Comparison of ENCODE assay signal across 8 cellular contexts in the genomic region with DNA sequence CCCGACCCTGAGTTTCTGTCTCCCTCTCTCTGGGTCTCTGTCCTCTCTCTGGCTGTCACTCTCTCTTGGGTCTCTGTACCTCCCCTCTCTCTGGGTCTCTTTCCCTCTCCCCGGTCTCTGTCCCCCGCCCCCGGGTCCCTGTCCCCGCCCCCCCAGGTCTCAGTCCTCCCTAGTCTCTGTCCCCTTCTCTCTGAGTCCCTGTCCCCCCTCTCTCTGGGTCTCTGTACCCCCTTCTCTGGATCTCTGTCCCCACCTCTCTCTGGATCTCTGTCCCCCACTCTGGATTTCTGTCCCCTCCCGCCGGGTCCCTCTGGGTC. TPM values are rescaled to one million over a fixed set of nuclear protein-coding genes. Genes with fewer than 3 reads are reported as not detected.
DNase-seq lines count a peak whose midpoint lies in the region; ATAC-seq, FAIRE-seq and TF ChIP-seq lines count a peak whose summit lies in the region.
"Had no signal": no experiment of that assay in that cellular context is flagged by ENCODE, and none has a peak within 500 bp of the region (broad histone marks: within the 10 kb centered on the region; RNA-seq: fewer than 3 reads in every experiment).

No MANE protein-coding gene starts in this region.

- H3K4me2 ChIP-seq in HepG2 (ENCODE audit: low read depth, low read length): peak overlapping the region; percentile 97

- WGBS in HepG2 (ENCODE audit: low lambda C conversion rate): 2% methylated on average over 7 of the region's 7 CpGs

- peak overlapping the region; percentile 100; the same call in 1 of the 2 replicates for H3K4me3 Mint-ChIP-seq in HFFc6
- H3K4me3 Mint-ChIP-seq in activated CD8-positive, alpha-beta T cell treated with anti-CD3 and anti-CD28 coated beads, Interleukin-2, amount 10 ng/mL, durations not matched to agents 7 days and 5 days: peak overlapping the region; percentile 96

- DNase-seq in HFFc6 (no peak), HepG2 (ENCODE audit: low spot score) (peak; percentile 47), NCI-H2227 treated with DMSO at 0.1 percent for 48 hours (lab: John Stamatoyannopoulos, UW) (no peak), LoVo (ENCODE audit: low spot score) (no peak)
- DNase-seq in activated CD8-positive, alpha-beta T cell treated with anti-CD3 and anti-CD28 coated beads, Interleukin-2, amount 10 ng/mL, durations not matched to agents 7 days and 5 days: no peak
- DNase-seq: NCI-H1694 had no signal

- H3K36me3 Mint-ChIP-seq in HFFc6 (ENCODE audit: low read depth): peaks cover 43% of the 10 kb centered on the region
- H3K36me3 Mint-ChIP-seq in activated CD8-positive, alpha-beta T cell treated with anti-CD3 and anti-CD28 coated beads, Interleukin-2, amount 10 ng/mL, durations not matched to agents 7 days and 5 days (ENCODE audit: low read depth): peaks cover 64% of the 10 kb centered on the region

- no peak for FAIRE-seq in HepG2 (lab: Jason Lieb, UNC)

- peaks cover 58% of the 10 kb centered on the region for H3K4me1 Mint-ChIP-seq in HFFc6 (ENCODE audit: low read depth)
- H3K4me1 Mint-ChIP-seq in activated CD8-positive, alpha-beta T cell treated with anti-CD3 and anti-CD28 coated beads, Interleukin-2, amount 10 ng/mL, durations not matched to agents 7 days and 5 days (ENCODE audit: low read depth): peaks cover 85% of the 10 kb centered on the region

- BruUV-seq in HepG2 (replicated peaks; lab: Mats Ljungman, UMichigan): no TSS peak

- peaks cover 3 to 13% of the 10 kb centered on the region in 2 experiments for H3K36me3 ChIP-seq in HepG2 (replicated peaks in 1 of 2; ENCODE audit: control insufficient read depth in 1 of 2, insufficient read depth in 2 of 2, low read length in 2 of 2)
- H3K36me3 ChIP-seq in stomach smooth muscle (ENCODE audit: control insufficient read depth in 2 of 2, insufficient read depth in 2 of 2, low read length in 2 of 2): peaks cover 6 to 8% of the 10 kb centered on the region in 2 donors

- intact Hi-C loops in HepG2 (cut with micrococcal nuclease; ENCODE audit: unreplicated experiment): loop anchor here (2.0 to 10.0 kb wide), 3 partner anchors 62 to 178 kb away; a partner anchor contains a TSS

- H3K4me3 ChIP-seq in HepG2 (replicated peaks in 1 of 3; ENCODE audit: insufficient read depth in 1 of 3, low read depth in 2 of 3, low read length in 3 of 3): peak overlapping the region; percentile 63 to 80 (median 80); a peak in 5 of 6 replicates
- no peak overlapping the region for H3K4me3 ChIP-seq in stomach smooth muscle (ENCODE audit: low read length in 2 of 2)

- CTCF ChIA-PET in activated CD8-positive, alpha-beta T cell treated with anti-CD3 and anti-CD28 coated beads, Interleukin-2, amount 10 ng/mL, durations not matched to agents 7 days and 5 days (lab: Charles Lee): interaction anchor here (1.0 to 1.7 kb wide), 2 partner anchors 8 to 31 kb away, joined by 6 to 13 read pairs; a partner anchor contains a TSS
- CTCF ChIA-PET in HepG2 (lab: Yijun Ruan, JAX; ENCODE audit: low intra/inter-chr PET ratio, low total read pairs): no interaction called here

- H3K9me3 ChIP-seq in HepG2 (ENCODE audit: low read length) (no peaks in the 10 kb centered on the region), stomach smooth muscle (ENCODE audit: control insufficient read depth in 2 of 2, low read length in 2 of 2) (no peaks in the 10 kb centered on the region)

- TF ChIP-seq EP300 in HepG2 (IDR thresholded peaks at IDR 0.05; ENCODE audit: low read depth in 2 of 2, low read length in 2 of 2) (no peak), HepG2 (CRISPR knock-in tag; IDR thresholded peaks at IDR 0.05; ENCODE audit: borderline replicate concordance) (no peak)

- H3K4me1 ChIP-seq in HepG2 (ENCODE audit: insufficient read depth, low read length): peaks cover 67% of the 10 kb centered on the region
- peaks cover 35% of the 10 kb centered on the region for H3K4me1 ChIP-seq in stomach smooth muscle (ENCODE audit: control insufficient read depth, insufficient read depth, low read length)

- no peak overlapping the region for H2AFZ ChIP-seq in HepG2 (ENCODE audit: low read length)

- H3K27me3 ChIP-seq in HepG2 (ENCODE audit: control insufficient read depth in 1 of 2, insufficient read depth in 2 of 2, low read length in 2 of 2): no peaks in the 10 kb centered on the region; a peak in 1 of 5 replicates
- no peaks in the 10 kb centered on the region for H3K27me3 ChIP-seq in stomach smooth muscle (ENCODE audit: control insufficient read depth in 1 of 2, insufficient read depth in 2 of 2, low read length in 2 of 2)

- in situ Hi-C loops in HepG2 (cut with HindIII; ENCODE audit: extremely low pct_ligation_motif_present, low pct_unique_long_range_greater_than_20kb): loop anchor here (5.0 kb wide), 1 partner anchor 91 kb away; a partner anchor contains a TSS

- no peak for TF ChIP-seq POLR2A in HepG2 (IDR thresholded peaks at IDR 0.05; ENCODE audit: insufficient read depth in 1 of 2, low read depth in 2 of 2, low read length in 2 of 2)

- H3K9ac ChIP-seq in HepG2 (ENCODE audit: insufficient read depth, low read depth, low read length) (peak overlapping the region; percentile 98), stomach smooth muscle (ENCODE audit: low read length in 2 of 2) (peak overlapping the region in 1 of 2 donors; percentile 66)

- peak overlapping the region; percentile 99 for H3K27ac Mint-ChIP-seq in HFFc6
- peak overlapping the region; percentile 96 for H3K27ac Mint-ChIP-seq in activated CD8-positive, alpha-beta T cell treated with anti-CD3 and anti-CD28 coated beads, Interleukin-2, amount 10 ng/mL, durations not matched to agents 7 days and 5 days

- peaks cover 24% of the 10 kb centered on the region for H4K20me1 ChIP-seq in HepG2 (ENCODE audit: insufficient read depth, low read length)

- TF ChIP-seq RAD21 in HepG2 (CRISPR knock-in tag; IDR thresholded peaks at IDR 0.05): no peak

- peaks cover 14% of the 10 kb centered on the region for H3K9me3 Mint-ChIP-seq in HFFc6
- no peaks in the 10 kb centered on the region for H3K9me3 Mint-ChIP-seq in activated CD8-positive, alpha-beta T cell treated with anti-CD3 and anti-CD28 coated beads, Interleukin-2, amount 10 ng/mL, durations not matched to agents 7 days and 5 days (ENCODE audit: insufficient read depth)

- ATAC-seq in activated CD8-positive, alpha-beta T cell treated with anti-CD3 and anti-CD28 coated beads, Interleukin-2, amount 10 ng/mL, durations not matched to agents 7 days and 5 days: no peak
- ATAC-seq in HepG2: peak; percentile 0; the same call in 1 of the 3 replicates
- ATAC-seq in HG02763 (IDR thresholded peaks at IDR 0.05; ENCODE audit: unreplicated experiment): no peak

- POLR2A ChIA-PET in activated CD8-positive, alpha-beta T cell treated with anti-CD3 and anti-CD28 coated beads, Interleukin-2, amount 10 ng/mL, durations not matched to agents 7 days and 5 days (lab: Charles Lee): interaction anchor here (0.7 to 1.6 kb wide), 6 partner anchors 8 to 175 kb away, joined by 3 to 14 read pairs (median 5); a partner anchor contains a TSS
- POLR2A ChIA-PET in HepG2 (lab: Yijun Ruan, JAX): interaction anchor here (0.6 to 2.8 kb wide), 16 partner anchors 8 to 576 kb away, joined by 3 to 35 read pairs (median 12); a partner anchor contains a TSS

- peaks cover 47% of the 10 kb centered on the region for H3K27me3 Mint-ChIP-seq in HFFc6 (ENCODE audit: insufficient read depth)
- H3K27me3 Mint-ChIP-seq in activated CD8-positive, alpha-beta T cell treated with anti-CD3 and anti-CD28 coated beads, Interleukin-2, amount 10 ng/mL, durations not matched to agents 7 days and 5 days (ENCODE audit: low read depth): no peaks in the 10 kb centered on the region

- TF ChIP-seq CTCF in HFFc6 (IDR thresholded peaks at IDR 0.05): no peak
- TF ChIP-seq CTCF in HepG2 (CRISPR knock-in tag; IDR thresholded peaks at IDR 0.05): no peak

- peaks cover 25% of the 10 kb centered on the region for H3K79me2 ChIP-seq in HepG2 (ENCODE audit: insufficient read depth, low read length)

- H3K27ac ChIP-seq in HepG2 (ENCODE audit: extremely low read length, insufficient read depth, low read length) (peak overlapping the region; percentile 100), stomach smooth muscle (ENCODE audit: low read length) (peak overlapping the region; percentile 55)

RNA-seq across cellular contexts. Expression of a gene that starts 2.3 kb away (rescaled TPM):
- 1,000 to 10,000 TPM; 2,438 to 4,450 (median 3,824) TPM for total RNA-seq in HFFc6 (2021; fragmentation: NEBNext Ultra II Directional; extraction: Animal tissue kit (Norgen Biotek cat#: 25700))
- 1,000 to 10,000 TPM in 1 of 2 experiments, 100 to 1,000 TPM in 1; 971 to 1,027 TPM for total RNA-seq in activated CD8-positive, alpha-beta T cell treated with anti-CD3 and anti-CD28 coated beads, Interleukin-2, amount 10 ng/mL, durations not matched to agents 7 days and 5 days
- total RNA-seq in HepG2 (2016; rRNA removed; fragmentation: Illumina TruSeq; extraction: Trizol): 3,909 and 8,800 TPM in 2 replicates
- 89,971 and 90,879 TPM in 2 replicates for total RNA-seq in HepG2 (2016; cell fraction: cytosol; rRNA removed; fragmentation: Illumina TruSeq; extraction: Trizol; ENCODE audit: low read depth)
- 3,851 and 8,859 TPM in 2 replicates for total RNA-seq in HepG2 (2016; cell fraction: insoluble cytoplasmic fraction; rRNA removed; fragmentation: Illumina TruSeq; extraction: Trizol)
- total RNA-seq in HepG2 (2016; cell fraction: membrane; rRNA removed; fragmentation: Illumina TruSeq; extraction: Trizol): 51,578 and 56,338 TPM in 2 replicates
- total RNA-seq in HepG2 (2016; cell fraction: nucleus; rRNA removed; fragmentation: Illumina TruSeq; extraction: Trizol): 2,617 and 3,067 TPM in 2 replicates
- 2,513 and 2,721 TPM in 2 replicates for polyA plus RNA-seq in HepG2 (2011; rRNA removed)
- polyA plus RNA-seq in HepG2 (2011; cell fraction: cytosol; rRNA removed): 2,416 and 4,778 TPM in 2 replicates
- polyA plus RNA-seq in HepG2 (2011; cell fraction: nucleus; rRNA removed): 1,286 and 1,341 TPM in 2 replicates
- 3,171 and 4,080 TPM in 2 replicates for polyA plus RNA-seq in HepG2 (2012)
- 183,517 and 194,436 TPM in 2 replicates for polyA plus RNA-seq in HepG2 (2016; cell fraction: cytosol; fragmentation: Illumina TruSeq; extraction: Trizol; ENCODE audit: low read depth)
- polyA plus RNA-seq in HepG2 (2016; cell fraction: insoluble cytoplasmic fraction; fragmentation: Illumina TruSeq; extraction: Trizol; ENCODE audit: low read depth): 7,307 and 7,404 TPM in 2 replicates
- 88,210 and 91,472 TPM in 2 replicates for polyA plus RNA-seq in HepG2 (2016; cell fraction: membrane; fragmentation: Illumina TruSeq; extraction: Trizol; ENCODE audit: low read depth)
- polyA plus RNA-seq in HepG2 (2016; cell fraction: nucleus; fragmentation: Illumina TruSeq; extraction: Trizol; ENCODE audit: insufficient read depth, low read depth): 7,073 and 8,244 TPM in 2 replicates
- polyA minus RNA-seq in HepG2 (2011; rRNA and poly(A)+ RNA removed; ENCODE audit: low replicate concordance): 1,399 and 2,171 TPM in 2 replicates
- 634 and 932 TPM in 2 replicates for polyA minus RNA-seq in HepG2 (2011; cell fraction: cytosol; rRNA and poly(A)+ RNA removed)
- 209 and 221 TPM in 2 replicates for polyA minus RNA-seq in HepG2 (2011; cell fraction: nucleus; rRNA and poly(A)+ RNA removed)

RNA-seq across cellular contexts. Expression of a gene that starts 8.1 kb away (rescaled TPM):
- 100 to 1,000 TPM; 223 to 260 (median 244) TPM for total RNA-seq in HFFc6 (2021; fragmentation: NEBNext Ultra II Directional; extraction: Animal tissue kit (Norgen Biotek cat#: 25700))
- total RNA-seq in activated CD8-positive, alpha-beta T cell treated with anti-CD3 and anti-CD28 coated beads, Interleukin-2, amount 10 ng/mL, durations not matched to agents 7 days and 5 days: 100 to 1,000 TPM; 336 to 350 TPM
- total RNA-seq in HepG2 (2016; rRNA removed; fragmentation: Illumina TruSeq; extraction: Trizol): 167 and 176 TPM in 2 replicates
- 230 and 246 TPM in 2 replicates for total RNA-seq in HepG2 (2016; cell fraction: cytosol; rRNA removed; fragmentation: Illumina TruSeq; extraction: Trizol; ENCODE audit: low read depth)
- total RNA-seq in HepG2 (2016; cell fraction: insoluble cytoplasmic fraction; rRNA removed; fragmentation: Illumina TruSeq; extraction: Trizol): 165 and 193 TPM in 2 replicates
- 237 and 254 TPM in 2 replicates for total RNA-seq in HepG2 (2016; cell fraction: membrane; rRNA removed; fragmentation: Illumina TruSeq; extraction: Trizol)
- 96.5 and 102 TPM in 2 replicates for total RNA-seq in HepG2 (2016; cell fraction: nucleus; rRNA removed; fragmentation: Illumina TruSeq; extraction: Trizol)
- polyA plus RNA-seq in HepG2 (2011; rRNA removed): 139 and 164 TPM in 2 replicates
- polyA plus RNA-seq in HepG2 (2011; cell fraction: cytosol; rRNA removed): 118 and 159 TPM in 2 replicates
- 330 and 345 TPM in 2 replicates for polyA plus RNA-seq in HepG2 (2011; cell fraction: nucleus; rRNA removed)
- 158 and 165 TPM in 2 replicates for polyA plus RNA-seq in HepG2 (2012)
- polyA plus RNA-seq in HepG2 (2016; cell fraction: cytosol; fragmentation: Illumina TruSeq; extraction: Trizol; ENCODE audit: low read depth): 324 and 380 TPM in 2 replicates
- 326 and 339 TPM in 2 replicates for polyA plus RNA-seq in HepG2 (2016; cell fraction: insoluble cytoplasmic fraction; fragmentation: Illumina TruSeq; extraction: Trizol; ENCODE audit: low read depth)
- 331 and 356 TPM in 2 replicates for polyA plus RNA-seq in HepG2 (2016; cell fraction: membrane; fragmentation: Illumina TruSeq; extraction: Trizol; ENCODE audit: low read depth)
- 298 and 326 TPM in 2 replicates for polyA plus RNA-seq in HepG2 (2016; cell fraction: nucleus; fragmentation: Illumina TruSeq; extraction: Trizol; ENCODE audit: insufficient read depth, low read depth)
- 81.2 and 143 TPM in 2 replicates for polyA minus RNA-seq in HepG2 (2011; rRNA and poly(A)+ RNA removed; ENCODE audit: low replicate concordance)
- 66.1 and 82.4 TPM in 2 replicates for polyA minus RNA-seq in HepG2 (2011; cell fraction: cytosol; rRNA and poly(A)+ RNA removed)
- 85.3 and 90.1 TPM in 2 replicates for polyA minus RNA-seq in HepG2 (2011; cell fraction: nucleus; rRNA and poly(A)+ RNA removed)

RNA-seq across cellular contexts. Expression of a gene that starts 29.3 kb away (rescaled TPM):
- not detected for total RNA-seq in HFFc6 (2021; fragmentation: NEBNext Ultra II Directional; extraction: Animal tissue kit (Norgen Biotek cat#: 25700))
- total RNA-seq in activated CD8-positive, alpha-beta T cell treated with anti-CD3 and anti-CD28 coated beads, Interleukin-2, amount 10 ng/mL, durations not matched to agents 7 days and 5 days: 1 to 10 TPM; 1.6 to 1.9 TPM
- total RNA-seq in HepG2 (2016; rRNA removed; fragmentation: Illumina TruSeq; extraction: Trizol): 0.13 and 0.29 TPM in 2 replicates
- not detected in 2 replicates for total RNA-seq in HepG2 (2016; cell fraction: cytosol; rRNA removed; fragmentation: Illumina TruSeq; extraction: Trizol; ENCODE audit: low read depth)
- 0.30 TPM in 1 of 2 replicates, not detected in the other for total RNA-seq in HepG2 (2016; cell fraction: insoluble cytoplasmic fraction; rRNA removed; fragmentation: Illumina TruSeq; extraction: Trizol)
- total RNA-seq in HepG2 (2016; cell fraction: membrane; rRNA removed; fragmentation: Illumina TruSeq; extraction: Trizol): not detected in 2 replicates
- not detected in 2 replicates for total RNA-seq in HepG2 (2016; cell fraction: nucleus; rRNA removed; fragmentation: Illumina TruSeq; extraction: Trizol)
- polyA plus RNA-seq in HepG2 (2011; rRNA removed): 0.91 and 1.9 TPM in 2 replicates
- polyA plus RNA-seq in HepG2 (2011; cell fraction: cytosol; rRNA removed): 1.8 and 2.5 TPM in 2 replicates
- 1.9 and 2.8 TPM in 2 replicates for polyA plus RNA-seq in HepG2 (2011; cell fraction: nucleus; rRNA removed)
- polyA plus RNA-seq in HepG2 (2012): 1.0 and 3.6 TPM in 2 replicates
- not detected in 2 replicates for polyA plus RNA-seq in HepG2 (2016; cell fraction: cytosol; fragmentation: Illumina TruSeq; extraction: Trizol; ENCODE audit: low read depth)
- not detected in 2 replicates for polyA plus RNA-seq in HepG2 (2016; cell fraction: insoluble cytoplasmic fraction; fragmentation: Illumina TruSeq; extraction: Trizol; ENCODE audit: low read depth)
- polyA plus RNA-seq in HepG2 (2016; cell fraction: membrane; fragmentation: Illumina TruSeq; extraction: Trizol; ENCODE audit: low read depth): not detected in 2 replicates
- polyA plus RNA-seq in HepG2 (2016; cell fraction: nucleus; fragmentation: Illumina TruSeq; extraction: Trizol; ENCODE audit: insufficient read depth, low read depth): not detected in 2 replicates
- polyA minus RNA-seq in HepG2 (2011; rRNA and poly(A)+ RNA removed; ENCODE audit: low replicate concordance): 0.37 and 0.50 TPM in 2 replicates
- polyA minus RNA-seq in HepG2 (2011; cell fraction: cytosol; rRNA and poly(A)+ RNA removed): not detected in 2 replicates
- 0.77 TPM in 1 of 2 replicates, not detected in the other for polyA minus RNA-seq in HepG2 (2011; cell fraction: nucleus; rRNA and poly(A)+ RNA removed)

RNA-seq across cellular contexts. Expression of a gene that starts 30.3 kb away (rescaled TPM):
- 10 to 100 TPM; 76.0 to 90.8 (median 87.5) TPM for total RNA-seq in HFFc6 (2021; fragmentation: NEBNext Ultra II Directional; extraction: Animal tissue kit (Norgen Biotek cat#: 25700))
- 10 to 100 TPM; 54.7 to 57.9 TPM for total RNA-seq in activated CD8-positive, alpha-beta T cell treated with anti-CD3 and anti-CD28 coated beads, Interleukin-2, amount 10 ng/mL, durations not matched to agents 7 days and 5 days
- total RNA-seq in HepG2 (2016; rRNA removed; fragmentation: Illumina TruSeq; extraction: Trizol): 16.4 and 18.4 TPM in 2 replicates
- 5.2 and 5.3 TPM in 2 replicates for total RNA-seq in HepG2 (2016; cell fraction: cytosol; rRNA removed; fragmentation: Illumina TruSeq; extraction: Trizol; ENCODE audit: low read depth)
- total RNA-seq in HepG2 (2016; cell fraction: insoluble cytoplasmic fraction; rRNA removed; fragmentation: Illumina TruSeq; extraction: Trizol): 13.3 and 20.4 TPM in 2 replicates
- total RNA-seq in HepG2 (2016; cell fraction: membrane; rRNA removed; fragmentation: Illumina TruSeq; extraction: Trizol): 4.9 and 5.1 TPM in 2 replicates
- 17.7 and 22.5 TPM in 2 replicates for total RNA-seq in HepG2 (2016; cell fraction: nucleus; rRNA removed; fragmentation: Illumina TruSeq; extraction: Trizol)
- 34.3 and 42.1 TPM in 2 replicates for polyA plus RNA-seq in HepG2 (2011; rRNA removed)
- 15.4 and 24.0 TPM in 2 replicates for polyA plus RNA-seq in HepG2 (2011; cell fraction: cytosol; rRNA removed)
- polyA plus RNA-seq in HepG2 (2011; cell fraction: nucleus; rRNA removed): 43.8 and 62.9 TPM in 2 replicates
- polyA plus RNA-seq in HepG2 (2012): 10.2 and 20.0 TPM in 2 replicates
- polyA plus RNA-seq in HepG2 (2016; cell fraction: cytosol; fragmentation: Illumina TruSeq; extraction: Trizol; ENCODE audit: low read depth): 1.1 and 1.4 TPM in 2 replicates
- polyA plus RNA-seq in HepG2 (2016; cell fraction: insoluble cytoplasmic fraction; fragmentation: Illumina TruSeq; extraction: Trizol; ENCODE audit: low read depth): 10.8 and 15.0 TPM in 2 replicates
- polyA plus RNA-seq in HepG2 (2016; cell fraction: membrane; fragmentation: Illumina TruSeq; extraction: Trizol; ENCODE audit: low read depth): 2.9 and 3.5 TPM in 2 replicates
- 28.6 and 30.1 TPM in 2 replicates for polyA plus RNA-seq in HepG2 (2016; cell fraction: nucleus; fragmentation: Illumina TruSeq; extraction: Trizol; ENCODE audit: insufficient read depth, low read depth)
- polyA minus RNA-seq in HepG2 (2011; rRNA and poly(A)+ RNA removed; ENCODE audit: low replicate concordance): 85.1 and 134 TPM in 2 replicates
- polyA minus RNA-seq in HepG2 (2011; cell fraction: cytosol; rRNA and poly(A)+ RNA removed): 22.2 and 28.2 TPM in 2 replicates
- polyA minus RNA-seq in HepG2 (2011; cell fraction: nucleus; rRNA and poly(A)+ RNA removed): 26.5 and 44.0 TPM in 2 replicates

RNA-seq across cellular contexts. Expression of a gene that starts 30.9 kb away (rescaled TPM):
- total RNA-seq in HFFc6 (2021; fragmentation: NEBNext Ultra II Directional; extraction: Animal tissue kit (Norgen Biotek cat#: 25700)): 100 to 1,000 TPM; 131 to 161 (median 159) TPM
- 100 to 1,000 TPM; 105 to 106 TPM for total RNA-seq in activated CD8-positive, alpha-beta T cell treated with anti-CD3 and anti-CD28 coated beads, Interleukin-2, amount 10 ng/mL, durations not matched to agents 7 days and 5 days
- total RNA-seq in HepG2 (2016; rRNA removed; fragmentation: Illumina TruSeq; extraction: Trizol): 108 and 122 TPM in 2 replicates
- 42.8 and 44.4 TPM in 2 replicates for total RNA-seq in HepG2 (2016; cell fraction: cytosol; rRNA removed; fragmentation: Illumina TruSeq; extraction: Trizol; ENCODE audit: low read depth)
- 98.2 and 127 TPM in 2 replicates for total RNA-seq in HepG2 (2016; cell fraction: insoluble cytoplasmic fraction; rRNA removed; fragmentation: Illumina TruSeq; extraction: Trizol)
- 53.1 and 56.0 TPM in 2 replicates for total RNA-seq in HepG2 (2016; cell fraction: membrane; rRNA removed; fragmentation: Illumina TruSeq; extraction: Trizol)
- total RNA-seq in HepG2 (2016; cell fraction: nucleus; rRNA removed; fragmentation: Illumina TruSeq; extraction: Trizol): 57.1 and 62.8 TPM in 2 replicates
- polyA plus RNA-seq in HepG2 (2011; rRNA removed): 109 and 120 TPM in 2 replicates
- 120 and 188 TPM in 2 replicates for polyA plus RNA-seq in HepG2 (2011; cell fraction: cytosol; rRNA removed)
- polyA plus RNA-seq in HepG2 (2011; cell fraction: nucleus; rRNA removed): 169 and 241 TPM in 2 replicates
- polyA plus RNA-seq in HepG2 (2012): 71.6 and 76.0 TPM in 2 replicates
- 38.1 and 42.9 TPM in 2 replicates for polyA plus RNA-seq in HepG2 (2016; cell fraction: cytosol; fragmentation: Illumina TruSeq; extraction: Trizol; ENCODE audit: low read depth)
- 87.8 and 103 TPM in 2 replicates for polyA plus RNA-seq in HepG2 (2016; cell fraction: insoluble cytoplasmic fraction; fragmentation: Illumina TruSeq; extraction: Trizol; ENCODE audit: low read depth)
- polyA plus RNA-seq in HepG2 (2016; cell fraction: membrane; fragmentation: Illumina TruSeq; extraction: Trizol; ENCODE audit: low read depth): 44.0 and 49.8 TPM in 2 replicates
- polyA plus RNA-seq in HepG2 (2016; cell fraction: nucleus; fragmentation: Illumina TruSeq; extraction: Trizol; ENCODE audit: insufficient read depth, low read depth): 101 and 102 TPM in 2 replicates
- polyA minus RNA-seq in HepG2 (2011; rRNA and poly(A)+ RNA removed; ENCODE audit: low replicate concordance): 203 and 355 TPM in 2 replicates
- polyA minus RNA-seq in HepG2 (2011; cell fraction: cytosol; rRNA and poly(A)+ RNA removed): 65.7 and 86.3 TPM in 2 replicates
- polyA minus RNA-seq in HepG2 (2011; cell fraction: nucleus; rRNA and poly(A)+ RNA removed): 47.3 and 59.2 TPM in 2 replicates

Comparison
In these comparisons a context has a peak if more than half of its experiments do, and no peak if none do; other contexts are left out.
1. H3K4me3 ChIP-seq: peak in HepG2 (3 of 3); none in stomach smooth muscle (0 of 2).